1 cellular context compared by ENCODE assay signal in the genomic region with DNA sequence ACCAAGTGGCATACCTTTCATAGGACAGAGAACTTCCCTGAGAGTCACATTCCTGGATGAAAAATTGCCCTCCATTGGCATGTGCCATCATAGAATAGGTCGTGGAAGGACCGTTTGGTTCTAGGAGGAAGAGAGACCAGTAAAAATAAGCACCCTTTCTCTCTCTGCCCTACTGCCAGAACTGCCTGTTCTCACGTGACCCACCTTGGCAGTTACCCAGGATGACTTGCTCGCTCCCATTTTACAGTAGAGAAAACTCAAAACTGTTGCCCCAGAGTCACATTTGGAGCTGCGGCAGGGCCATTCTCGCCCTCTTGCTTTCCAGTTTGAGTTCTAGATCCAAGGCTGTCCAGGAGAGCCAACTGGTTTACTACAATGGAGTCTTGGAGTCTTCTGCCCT.
TF ChIP-seq lines count a peak whose summit lies in the region.

No MANE protein-coding gene starts in this region.

TF ChIP-seq in GM23338, 12 proteins besides CTCF, POLR2A, EP300 and RAD21:
- TF ChIP-seq, protein P1, sequence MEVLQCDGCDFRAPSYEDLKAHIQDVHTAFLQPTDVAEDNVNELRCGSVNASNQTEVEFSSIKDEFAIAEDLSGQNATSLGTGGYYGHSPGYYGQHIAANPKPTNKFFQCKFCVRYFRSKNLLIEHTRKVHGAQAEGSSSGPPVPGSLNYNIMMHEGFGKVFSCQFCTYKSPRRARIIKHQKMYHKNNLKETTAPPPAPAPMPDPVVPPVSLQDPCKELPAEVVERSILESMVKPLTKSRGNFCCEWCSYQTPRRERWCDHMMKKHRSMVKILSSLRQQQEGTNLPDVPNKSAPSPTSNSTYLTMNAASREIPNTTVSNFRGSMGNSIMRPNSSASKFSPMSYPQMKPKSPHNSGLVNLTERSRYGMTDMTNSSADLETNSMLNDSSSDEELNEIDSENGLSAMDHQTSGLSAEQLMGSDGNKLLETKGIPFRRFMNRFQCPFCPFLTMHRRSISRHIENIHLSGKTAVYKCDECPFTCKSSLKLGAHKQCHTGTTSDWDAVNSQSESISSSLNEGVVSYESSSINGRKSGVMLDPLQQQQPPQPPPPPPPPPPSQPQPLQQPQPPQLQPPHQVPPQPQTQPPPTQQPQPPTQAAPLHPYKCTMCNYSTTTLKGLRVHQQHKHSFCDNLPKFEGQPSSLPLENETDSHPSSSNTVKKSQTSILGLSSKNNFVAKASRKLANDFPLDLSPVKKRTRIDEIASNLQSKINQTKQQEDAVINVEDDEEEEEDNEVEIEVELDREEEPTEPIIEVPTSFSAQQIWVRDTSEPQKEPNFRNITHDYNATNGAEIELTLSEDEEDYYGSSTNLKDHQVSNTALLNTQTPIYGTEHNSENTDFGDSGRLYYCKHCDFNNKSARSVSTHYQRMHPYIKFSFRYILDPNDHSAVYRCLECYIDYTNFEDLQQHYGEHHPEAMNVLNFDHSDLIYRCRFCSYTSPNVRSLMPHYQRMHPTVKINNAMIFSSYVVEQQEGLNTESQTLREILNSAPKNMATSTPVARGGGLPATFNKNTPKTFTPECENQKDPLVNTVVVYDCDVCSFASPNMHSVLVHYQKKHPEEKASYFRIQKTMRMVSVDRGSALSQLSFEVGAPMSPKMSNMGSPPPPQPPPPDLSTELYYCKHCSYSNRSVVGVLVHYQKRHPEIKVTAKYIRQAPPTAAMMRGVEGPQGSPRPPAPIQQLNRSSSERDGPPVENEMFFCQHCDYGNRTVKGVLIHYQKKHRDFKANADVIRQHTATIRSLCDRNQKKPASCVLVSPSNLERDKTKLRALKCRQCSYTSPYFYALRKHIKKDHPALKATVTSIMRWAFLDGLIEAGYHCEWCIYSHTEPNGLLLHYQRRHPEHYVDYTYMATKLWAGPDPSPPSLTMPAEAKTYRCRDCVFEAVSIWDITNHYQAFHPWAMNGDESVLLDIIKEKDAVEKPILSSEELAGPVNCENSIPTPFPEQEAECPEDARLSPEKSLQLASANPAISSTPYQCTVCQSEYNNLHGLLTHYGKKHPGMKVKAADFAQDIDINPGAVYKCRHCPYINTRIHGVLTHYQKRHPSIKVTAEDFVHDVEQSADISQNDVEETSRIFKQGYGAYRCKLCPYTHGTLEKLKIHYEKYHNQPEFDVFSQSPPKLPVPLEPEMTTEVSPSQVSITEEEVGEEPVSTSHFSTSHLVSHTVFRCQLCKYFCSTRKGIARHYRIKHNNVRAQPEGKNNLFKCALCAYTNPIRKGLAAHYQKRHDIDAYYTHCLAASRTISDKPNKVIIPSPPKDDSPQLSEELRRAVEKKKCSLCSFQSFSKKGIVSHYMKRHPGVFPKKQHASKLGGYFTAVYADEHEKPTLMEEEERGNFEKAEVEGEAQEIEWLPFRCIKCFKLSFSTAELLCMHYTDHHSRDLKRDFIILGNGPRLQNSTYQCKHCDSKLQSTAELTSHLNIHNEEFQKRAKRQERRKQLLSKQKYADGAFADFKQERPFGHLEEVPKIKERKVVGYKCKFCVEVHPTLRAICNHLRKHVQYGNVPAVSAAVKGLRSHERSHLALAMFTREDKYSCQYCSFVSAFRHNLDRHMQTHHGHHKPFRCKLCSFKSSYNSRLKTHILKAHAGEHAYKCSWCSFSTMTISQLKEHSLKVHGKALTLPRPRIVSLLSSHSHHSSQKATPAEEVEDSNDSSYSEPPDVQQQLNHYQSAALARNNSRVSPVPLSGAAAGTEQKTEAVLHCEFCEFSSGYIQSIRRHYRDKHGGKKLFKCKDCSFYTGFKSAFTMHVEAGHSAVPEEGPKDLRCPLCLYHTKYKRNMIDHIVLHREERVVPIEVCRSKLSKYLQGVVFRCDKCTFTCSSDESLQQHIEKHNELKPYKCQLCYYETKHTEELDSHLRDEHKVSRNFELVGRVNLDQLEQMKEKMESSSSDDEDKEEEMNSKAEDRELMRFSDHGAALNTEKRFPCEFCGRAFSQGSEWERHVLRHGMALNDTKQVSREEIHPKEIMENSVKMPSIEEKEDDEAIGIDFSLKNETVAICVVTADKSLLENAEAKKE (CRISPR knock-in tag; IDR thresholded peaks at IDR 0.05): no peak
- no peak for TF ChIP-seq EZH2phosphoT487 (IDR thresholded peaks at IDR 0.05; ENCODE audit: unreplicated experiment)
- no peak for TF ChIP-seq CREB1 (CRISPR knock-in tag; IDR thresholded peaks at IDR 0.05; ENCODE audit: low read depth)
- no peak for TF ChIP-seq EZH2 (IDR thresholded peaks at IDR 0.05; ENCODE audit: low read depth, unreplicated experiment)
- no peak for TF ChIP-seq STAT1 (IDR thresholded peaks at IDR 0.05; ENCODE audit: unreplicated experiment)
- no peak for TF ChIP-seq NANOG (IDR thresholded peaks at IDR 0.05; ENCODE audit: borderline replicate concordance)
- TF ChIP-seq, protein P2, sequence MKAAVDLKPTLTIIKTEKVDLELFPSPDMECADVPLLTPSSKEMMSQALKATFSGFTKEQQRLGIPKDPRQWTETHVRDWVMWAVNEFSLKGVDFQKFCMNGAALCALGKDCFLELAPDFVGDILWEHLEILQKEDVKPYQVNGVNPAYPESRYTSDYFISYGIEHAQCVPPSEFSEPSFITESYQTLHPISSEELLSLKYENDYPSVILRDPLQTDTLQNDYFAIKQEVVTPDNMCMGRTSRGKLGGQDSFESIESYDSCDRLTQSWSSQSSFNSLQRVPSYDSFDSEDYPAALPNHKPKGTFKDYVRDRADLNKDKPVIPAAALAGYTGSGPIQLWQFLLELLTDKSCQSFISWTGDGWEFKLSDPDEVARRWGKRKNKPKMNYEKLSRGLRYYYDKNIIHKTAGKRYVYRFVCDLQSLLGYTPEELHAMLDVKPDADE (IDR thresholded peaks at IDR 0.05): no peak
- no peak for TF ChIP-seq ZNF114 (CRISPR knock-in tag; IDR thresholded peaks at IDR 0.05)
- TF ChIP-seq POLR2AphosphoS5 (IDR thresholded peaks at IDR 0.05; ENCODE audit: low read depth): no peak
- TF ChIP-seq ZNF331 (CRISPR knock-in tag; IDR thresholded peaks at IDR 0.05; ENCODE audit: low read depth): no peak
- TF ChIP-seq, protein P3, sequence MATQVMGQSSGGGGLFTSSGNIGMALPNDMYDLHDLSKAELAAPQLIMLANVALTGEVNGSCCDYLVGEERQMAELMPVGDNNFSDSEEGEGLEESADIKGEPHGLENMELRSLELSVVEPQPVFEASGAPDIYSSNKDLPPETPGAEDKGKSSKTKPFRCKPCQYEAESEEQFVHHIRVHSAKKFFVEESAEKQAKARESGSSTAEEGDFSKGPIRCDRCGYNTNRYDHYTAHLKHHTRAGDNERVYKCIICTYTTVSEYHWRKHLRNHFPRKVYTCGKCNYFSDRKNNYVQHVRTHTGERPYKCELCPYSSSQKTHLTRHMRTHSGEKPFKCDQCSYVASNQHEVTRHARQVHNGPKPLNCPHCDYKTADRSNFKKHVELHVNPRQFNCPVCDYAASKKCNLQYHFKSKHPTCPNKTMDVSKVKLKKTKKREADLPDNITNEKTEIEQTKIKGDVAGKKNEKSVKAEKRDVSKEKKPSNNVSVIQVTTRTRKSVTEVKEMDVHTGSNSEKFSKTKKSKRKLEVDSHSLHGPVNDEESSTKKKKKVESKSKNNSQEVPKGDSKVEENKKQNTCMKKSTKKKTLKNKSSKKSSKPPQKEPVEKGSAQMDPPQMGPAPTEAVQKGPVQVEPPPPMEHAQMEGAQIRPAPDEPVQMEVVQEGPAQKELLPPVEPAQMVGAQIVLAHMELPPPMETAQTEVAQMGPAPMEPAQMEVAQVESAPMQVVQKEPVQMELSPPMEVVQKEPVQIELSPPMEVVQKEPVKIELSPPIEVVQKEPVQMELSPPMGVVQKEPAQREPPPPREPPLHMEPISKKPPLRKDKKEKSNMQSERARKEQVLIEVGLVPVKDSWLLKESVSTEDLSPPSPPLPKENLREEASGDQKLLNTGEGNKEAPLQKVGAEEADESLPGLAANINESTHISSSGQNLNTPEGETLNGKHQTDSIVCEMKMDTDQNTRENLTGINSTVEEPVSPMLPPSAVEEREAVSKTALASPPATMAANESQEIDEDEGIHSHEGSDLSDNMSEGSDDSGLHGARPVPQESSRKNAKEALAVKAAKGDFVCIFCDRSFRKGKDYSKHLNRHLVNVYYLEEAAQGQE (IDR thresholded peaks at IDR 0.05; ENCODE audit: unreplicated experiment): no peak
